9 cellular contexts compared by ENCODE assay signal in genomic region chr2:3595985-3596384, GRCh38.
DNase-seq lines count a peak whose midpoint lies in the region; ATAC-seq and TF ChIP-seq lines count a peak whose summit lies in the region.
"Had no signal": no experiment of that assay in that cellular context is flagged by ENCODE, and none has a peak within 500 bp of the region (broad histone marks: within the 10 kb centered on the region; RNA-seq: fewer than 3 reads in every experiment).

No MANE protein-coding gene starts in this region.

- CTCF ChIA-PET in GM10248 (lab: Yijun Ruan, JAX) = interaction anchor here (1.0 to 2.3 kb wide), 5 partner anchors 12 to 172 kb away, joined by 4 to 6 read pairs (median 6); no protein-coding TSS in a partner anchor

- DNase-seq in GM10248 (ENCODE audit: extremely low spot score) = peak; percentile 82
- peak; percentile 29 for DNase-seq in GM19240 (ENCODE audit: insufficient read length, low spot score)
- peak; percentile 59 for DNase-seq in activated naive CD4-positive, alpha-beta T cell treated with anti-CD3 and anti-CD28 coated beads, Interleukin-2, amount 50 U/mL, for 16 hours
- DNase-seq in COLO829 (ENCODE audit: low spot score) = no peak
- no peak for DNase-seq in kidney glomerular epithelial cell (lab: John Stamatoyannopoulos, UW)
- no peak for DNase-seq in central memory CD4-positive, alpha-beta T cell
- no peak for DNase-seq in coronary artery (ENCODE audit: low spot score)
- DNase-seq: NCI-H2081 had no signal

- H3K4me3 ChIP-seq in coronary artery = no peak overlapping the region

- POLR2A ChIA-PET in GM10248 (lab: Yijun Ruan, JAX) = interaction anchor here (0.5 to 1.1 kb wide), 2 partner anchors 12 to 18 kb away, joined by 3 read pairs; no protein-coding TSS in a partner anchor

- TF ChIP-seq CTCF in GM10248 (IDR thresholded peaks at IDR 0.05; ENCODE audit: control extremely low read depth, extremely low read depth, low read depth, missing control alignments) (no peak), coronary artery (IDR thresholded peaks at IDR 0.05) (no peak)

- peak; percentile 92 for ATAC-seq in HG02981 (IDR thresholded peaks at IDR 0.05; ENCODE audit: unreplicated experiment)

- no peak overlapping the region for H3K27ac ChIP-seq in coronary artery

Comparison
In these comparisons a context has a peak if more than half of its experiments do, and no peak if none do; other contexts are left out.
1. DNase-seq: peak in GM10248 (single experiment), GM19240 (single experiment) and activated naive CD4-positive, alpha-beta T cell treated with anti-CD3 and anti-CD28 coated beads, Interleukin-2, amount 50 U/mL, for 16 hours (single experiment); none in COLO829 (single experiment), kidney glomerular epithelial cell (single experiment), central memory CD4-positive, alpha-beta T cell (single experiment) and coronary artery (single experiment).